ENCODE assay signal across 9 cellular contexts in genomic region chr22:49967333-49968241, GRCh38. TPM values are rescaled to one million over a fixed set of nuclear protein-coding genes. Genes with fewer than 3 reads are reported as not detected.
DNase-seq lines count a peak whose midpoint lies in the region; ATAC-seq and TF ChIP-seq lines count a peak whose summit lies in the region.
"Had no signal": no experiment of that assay in that cellular context is flagged by ENCODE, and none has a peak within 500 bp of the region (broad histone marks: within the 10 kb centered on the region; RNA-seq: fewer than 3 reads in every experiment).

No MANE protein-coding gene starts in this region.

- H3K4me1 Mint-ChIP-seq in type B pancreatic cell (ENCODE audit: unreplicated experiment): peaks cover 8% of the 10 kb centered on the region

- H3K36me3 Mint-ChIP-seq in type B pancreatic cell: peaks cover 5% of the 10 kb centered on the region

- no peaks in the 10 kb centered on the region for H3K9me3 Mint-ChIP-seq in type B pancreatic cell

- peaks cover 7% of the 10 kb centered on the region for H3K27me3 Mint-ChIP-seq in type B pancreatic cell

- no peak for TF ChIP-seq CTCF in type B pancreatic cell (conservative IDR thresholded peaks at IDR 0.05)

- no peak overlapping the region for H3K4me3 Mint-ChIP-seq in type B pancreatic cell

- peak; percentile 71 for DNase-seq in activated effector memory CD4-positive, alpha-beta T cell treated with anti-CD3 and anti-CD28 coated beads, Interleukin-2, amount 50 U/mL, for 16 hours
- no peak for DNase-seq in activated effector memory CD4-positive, alpha-beta T cell treated with Interleukin-2 at 50 U/mL for 16 hours
- DNase-seq in mucosa of gallbladder (ENCODE audit: low spot score): peak; percentile 42
- DNase-seq in type B pancreatic cell (ENCODE audit: extremely low spot score, unreplicated experiment): no peak
- DNase-seq in GM03348 (ENCODE audit: low spot score): no peak
- no peak for DNase-seq in SIG-M5 treated with dmso at 0.1 percent for 504 hours (lab: John Stamatoyannopoulos, UW; ENCODE audit: unreplicated experiment)

- peak overlapping the region; percentile 79 for H3K27ac Mint-ChIP-seq in type B pancreatic cell

- peak overlapping the region; percentile 89 for H3K27ac ChIP-seq in cingulate gyrus (ENCODE audit: low read depth, low read length)
- H3K27ac ChIP-seq: SJSA1 had no signal

- no peak for ATAC-seq in HG03378 (IDR thresholded peaks at IDR 0.05; ENCODE audit: unreplicated experiment)

RNA-seq across cellular contexts. Expression of gene PIM3, which starts 7.0 kb away (rescaled TPM):
- total RNA-seq in mucosa of gallbladder: 63.2 TPM
- 36.7 and 58.6 TPM in 2 replicates for total RNA-seq in type B pancreatic cell (ENCODE audit: low replicate concordance)

RNA-seq across cellular contexts. Expression of gene IL17REL, which starts 45.0 kb away (rescaled TPM):
- 0.06 TPM for total RNA-seq in mucosa of gallbladder
- 0.10 TPM in 1 of 2 replicates, not detected in the other for total RNA-seq in type B pancreatic cell (ENCODE audit: low replicate concordance)
- total RNA-seq: SJSA1 had no signal

RNA-seq across cellular contexts. Expression of gene CRELD2, which starts 49.2 kb away (rescaled TPM):
- 56.6 TPM for total RNA-seq in mucosa of gallbladder
- 45.2 and 55.8 TPM in 2 replicates for total RNA-seq in type B pancreatic cell (ENCODE audit: low replicate concordance)

RNA-seq across cellular contexts. Expression of gene ALG12, which starts 49.3 kb away (rescaled TPM):
- total RNA-seq in mucosa of gallbladder (36.7 TPM), type B pancreatic cell (ENCODE audit: low replicate concordance) (30.0 and 37.6 TPM in 2 replicates)

Comparison
In these comparisons a context has a peak if more than half of its experiments do, and no peak if none do; other contexts are left out.
1. DNase-seq: peak in activated effector memory CD4-positive, alpha-beta T cell treated with anti-CD3 and anti-CD28 coated beads, Interleukin-2, amount 50 U/mL, for 16 hours (single experiment) and mucosa of gallbladder (single experiment); none in activated effector memory CD4-positive, alpha-beta T cell treated with Interleukin-2 at 50 U/mL for 16 hours (single experiment), type B pancreatic cell (single experiment), GM03348 (single experiment) and SIG-M5 treated with dmso at 0.1 percent for 504 hours (single experiment).